ENCODE assay signal across 10 cellular contexts in the genomic region with DNA sequence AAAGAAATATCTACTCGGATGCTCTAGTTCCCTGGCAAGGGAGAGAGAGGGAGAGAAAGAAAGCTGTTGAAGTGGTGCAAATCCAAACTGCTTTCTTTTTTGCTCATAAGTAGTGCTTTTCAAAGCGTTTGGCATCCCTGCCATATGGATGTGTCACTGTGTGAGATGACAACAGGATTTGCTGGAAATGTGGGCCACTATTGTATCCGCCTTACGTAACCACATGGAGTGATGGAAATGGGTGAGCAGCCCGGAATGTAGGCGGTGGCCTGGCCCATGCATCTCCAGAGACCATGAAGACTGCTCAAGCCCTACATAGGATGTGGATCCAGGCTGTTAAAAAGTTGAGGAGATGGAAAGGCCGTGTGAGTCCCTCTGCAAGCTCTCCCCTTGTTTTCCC. TPM values are rescaled to one million over a fixed set of nuclear protein-coding genes. Genes with fewer than 3 reads are reported as not detected.
DNase-seq lines count a peak whose midpoint lies in the region; ATAC-seq lines count a peak whose summit lies in the region.
"Had no signal": no experiment of that assay in that cellular context is flagged by ENCODE, and none has a peak within 500 bp of the region (broad histone marks: within the 10 kb centered on the region; RNA-seq: fewer than 3 reads in every experiment).

No MANE protein-coding gene starts in this region.

- no peaks in the 10 kb centered on the region for H3K9me3 ChIP-seq in stomach smooth muscle (ENCODE audit: control insufficient read depth in 2 of 2, low read length in 2 of 2)

- DNase-seq in HS-5 (ENCODE audit: low read depth) (peak; percentile 14), dermis microvascular lymphatic vessel endothelial cell (ENCODE audit: low read depth in 2 of 2) (peak; percentile 68 to 79), islet precursor cell (peak; percentile 64), NCI-H345 (lab: John Stamatoyannopoulos, UW) (no peak), CD1c-positive myeloid dendritic cell (ENCODE audit: extremely low spot score) (no peak)
- DNase-seq: activated CD8-positive, alpha-beta memory T cell treated with anti-CD3 and anti-CD28 coated beads, Interleukin-2, amount 50 U/mL, for 48 hours; KG1 had no signal

- H3K27ac ChIP-seq in stomach smooth muscle (ENCODE audit: low read length): no peak overlapping the region

- peaks cover 0 to 3% of the 10 kb centered on the region in 2 donors for H3K36me3 ChIP-seq in stomach smooth muscle (ENCODE audit: control insufficient read depth in 2 of 2, insufficient read depth in 2 of 2, low read length in 2 of 2)

- H3K4me1 ChIP-seq in stomach smooth muscle (ENCODE audit: control insufficient read depth, insufficient read depth, low read length): peaks cover 7% of the 10 kb centered on the region

- H3K27me3 ChIP-seq in stomach smooth muscle (ENCODE audit: control insufficient read depth in 1 of 2, insufficient read depth in 2 of 2, low read length in 2 of 2): no peaks in the 10 kb centered on the region

- no peak overlapping the region for H3K9ac ChIP-seq in stomach smooth muscle (ENCODE audit: low read length in 2 of 2)

- ATAC-seq in GM18519 (IDR thresholded peaks at IDR 0.05; ENCODE audit: low FRiP score, unreplicated experiment) (no peak), HG02610 (IDR thresholded peaks at IDR 0.05; ENCODE audit: unreplicated experiment) (no peak)

- H3K4me3 ChIP-seq in stomach smooth muscle (ENCODE audit: low read length in 2 of 2): peak overlapping the region; percentile 9 to 34

RNA-seq across cellular contexts. Expression of a gene that starts 30.8 kb away (rescaled TPM):
- total RNA-seq in dermis microvascular lymphatic vessel endothelial cell: 45.7 and 54.4 TPM in 2 replicates

Comparison
In these comparisons a context has a peak if more than half of its experiments do, and no peak if none do; other contexts are left out.
1. DNase-seq: peak in HS-5 (single experiment), dermis microvascular lymphatic vessel endothelial cell (2 of 2) and islet precursor cell (single experiment); none in NCI-H345 (single experiment) and CD1c-positive myeloid dendritic cell (single experiment).